8 cellular contexts compared by ENCODE assay signal in the genomic region with DNA sequence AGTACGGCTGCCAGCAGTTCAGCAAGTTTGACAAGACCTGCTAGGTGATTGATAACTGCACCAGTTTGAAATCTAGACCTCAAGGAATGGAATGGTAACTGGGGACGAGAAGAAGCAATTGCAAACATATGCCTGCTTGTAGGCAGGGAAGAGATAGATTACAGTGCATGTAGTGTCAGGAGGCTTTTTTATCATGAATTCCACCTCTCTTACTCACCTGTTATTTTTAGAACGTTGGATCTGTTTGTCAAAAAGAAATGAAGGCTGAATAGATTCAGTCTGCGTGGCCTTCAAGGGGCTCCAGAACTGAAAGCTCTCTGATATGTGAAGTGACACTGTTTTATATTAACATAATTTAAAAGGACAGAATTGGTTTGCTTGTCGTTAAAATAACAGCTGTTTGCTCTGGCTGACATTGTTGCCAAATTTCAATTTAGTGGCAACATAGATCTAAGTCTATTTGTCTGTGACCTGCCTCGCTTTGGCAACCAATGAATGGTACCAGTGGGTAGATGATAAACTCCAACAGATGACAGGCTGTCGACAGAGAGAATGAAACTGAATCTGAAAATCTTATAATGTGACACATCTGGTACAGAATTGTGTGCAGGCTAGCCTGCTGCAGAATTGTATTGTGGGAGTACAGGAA.
DNase-seq lines count a peak whose midpoint lies in the region; ATAC-seq and TF ChIP-seq lines count a peak whose summit lies in the region.

No MANE protein-coding gene starts in this region.

- peak overlapping the region; percentile 74 for H3K4me2 ChIP-seq in OCI-LY1 (ENCODE audit: low read length)

- WGBS in transverse colon (ENCODE audit: low coverage in 1 of 2), 2 donors: 30 to 39% methylated on average over 6 to 7 of the region's 7 CpGs

- no peak overlapping the region for H3K27ac Mint-ChIP-seq in activated T-cell treated with anti-CD3 and anti-CD28 coated beads, Interleukin-2, amount 50 U/mL, for 72 hours
- no peak overlapping the region for H3K27ac Mint-ChIP-seq in T-cell

- CTCF ChIA-PET in T-cell (lab: Charles Lee): no interaction called here

- H2AFZ ChIP-seq in OCI-LY1 (ENCODE audit: low read length): no peak overlapping the region

- no peaks in the 10 kb centered on the region for H3K9me3 Mint-ChIP-seq in activated T-cell treated with anti-CD3 and anti-CD28 coated beads, Interleukin-2, amount 50 U/mL, for 72 hours
- H3K9me3 Mint-ChIP-seq in T-cell: no peaks in the 10 kb centered on the region

- no peaks in the 10 kb centered on the region for H3K36me3 Mint-ChIP-seq in activated T-cell treated with anti-CD3 and anti-CD28 coated beads, Interleukin-2, amount 50 U/mL, for 72 hours (ENCODE audit: insufficient read depth in 2 of 2)
- H3K36me3 Mint-ChIP-seq in T-cell: peaks cover 9% of the 10 kb centered on the region

- H3K4me1 ChIP-seq in OCI-LY1 (ENCODE audit: insufficient read depth, low read length, severe bottlenecking): peaks cover 43% of the 10 kb centered on the region
- H3K4me1 ChIP-seq in cardiac muscle cell (ENCODE audit: low read depth): peaks cover 20% of the 10 kb centered on the region
- H3K4me1 ChIP-seq in transverse colon: peaks cover 0 to 7% (median 0%) of the 10 kb centered on the region in 4 donors

- peak; percentile 3 to 5 for DNase-seq in activated T-cell treated with anti-CD3 and anti-CD28 coated beads, Interleukin-2, amount 50 U/mL, for 72 hours
- DNase-seq in activated T-cell treated with anti-CD3 and anti-CD28 coated beads for 4 hours: no peak
- DNase-seq in cardiac muscle cell (ENCODE audit: low read depth in 1 of 2, low spot score in 1 of 2): peak; percentile 50 to 61
- no peak for DNase-seq in transverse colon
- no peak for DNase-seq in UCSD-AML1 (lab: John Stamatoyannopoulos, UW; ENCODE audit: unreplicated experiment)
- DNase-seq in T-cell: no peak

- TF ChIP-seq CTCF in OCI-LY1 (IDR thresholded peaks at IDR 0.05; ENCODE audit: low read length) (no peak), cardiac muscle cell (IDR thresholded peaks at IDR 0.05; ENCODE audit: low read depth, low read length) (no peak), transverse colon (IDR thresholded peaks at IDR 0.05) (no peak)

- H3K27ac ChIP-seq in OCI-LY1 (ENCODE audit: low read depth, low read length, poor library complexity, severe bottlenecking) (peak overlapping the region; percentile 72), cardiac muscle cell (peak overlapping the region; percentile 94), transverse colon (peak overlapping the region in 3 of 4 donors; percentile 19 to 50 (median 42))

- peak overlapping the region; percentile 33 for H3K9ac ChIP-seq in OCI-LY1 (ENCODE audit: low read length)

- ATAC-seq in activated T-cell treated with anti-CD3 and anti-CD28 coated beads, Interleukin-2, amount 50 U/mL, for 72 hours (replicated peaks in 1 of 2): peak; percentile 89 to 97
- peak; percentile 100 for ATAC-seq in HG02798 (IDR thresholded peaks at IDR 0.05; ENCODE audit: poor library complexity, unreplicated experiment)
- no peak for ATAC-seq in T-cell (replicated peaks in 1 of 4)

- H3K36me3 ChIP-seq in OCI-LY1 (ENCODE audit: insufficient read depth, low read length) (no peaks in the 10 kb centered on the region), cardiac muscle cell (no peaks in the 10 kb centered on the region), transverse colon (no peaks in the 10 kb centered on the region)

- H3K27me3 ChIP-seq in OCI-LY1 (ENCODE audit: insufficient read depth, low read length): no peaks in the 10 kb centered on the region
- no peaks in the 10 kb centered on the region for H3K27me3 ChIP-seq in cardiac muscle cell
- no peaks in the 10 kb centered on the region for H3K27me3 ChIP-seq in transverse colon

- no peak for TF ChIP-seq EP300 in transverse colon (IDR thresholded peaks at IDR 0.05; ENCODE audit: low read depth)

- peaks cover 19% of the 10 kb centered on the region for H3K4me1 Mint-ChIP-seq in activated T-cell treated with anti-CD3 and anti-CD28 coated beads, Interleukin-2, amount 50 U/mL, for 72 hours (ENCODE audit: low read depth)
- H3K4me1 Mint-ChIP-seq in T-cell: peaks cover 8 to 13% (median 12%) of the 10 kb centered on the region in 3 donors

- no peaks in the 10 kb centered on the region for H3K9me2 ChIP-seq in OCI-LY1 (ENCODE audit: low read depth, low read length)

- H3K9me3 ChIP-seq in OCI-LY1 (ENCODE audit: low read length) (no peaks in the 10 kb centered on the region), cardiac muscle cell (ENCODE audit: low read depth) (no peaks in the 10 kb centered on the region), transverse colon (no peaks in the 10 kb centered on the region)

- no peaks in the 10 kb centered on the region for H3K79me2 ChIP-seq in OCI-LY1 (ENCODE audit: insufficient read depth, low read length)

- H3F3A ChIP-seq in OCI-LY1 (ENCODE audit: insufficient read depth, low read length): no peaks in the 10 kb centered on the region

- TF ChIP-seq POLR2A in transverse colon (IDR thresholded peaks at IDR 0.05): no peak

- peak overlapping the region; percentile 27 for H3K4me3 ChIP-seq in OCI-LY1 (ENCODE audit: low read depth, low read length, poor library complexity, severe bottlenecking)
- no peak overlapping the region for H3K4me3 ChIP-seq in cardiac muscle cell
- H3K4me3 ChIP-seq in transverse colon: no peak overlapping the region

- no peaks in the 10 kb centered on the region for H3K27me3 Mint-ChIP-seq in activated T-cell treated with anti-CD3 and anti-CD28 coated beads, Interleukin-2, amount 50 U/mL, for 72 hours (ENCODE audit: low read depth)
- no peaks in the 10 kb centered on the region for H3K27me3 Mint-ChIP-seq in T-cell

- in situ Hi-C loops in transverse colon (cut with MboI; ENCODE audit: low pct_ligation_motif_present in 1 of 4, low pct_unique_long_range_greater_than_20kb in 1 of 4, low sequenced_read_pairs in 3 of 4): no loop called here

- intact Hi-C loops in transverse colon (cut with DNase I; ENCODE audit: low total_unique reads): no loop called here

- peak overlapping the region in 1 of 2 donors; percentile 48 for H3K4me3 Mint-ChIP-seq in activated T-cell treated with anti-CD3 and anti-CD28 coated beads, Interleukin-2, amount 50 U/mL, for 72 hours
- H3K4me3 Mint-ChIP-seq in T-cell: no peak overlapping the region

- POLR2A ChIA-PET in T-cell (lab: Charles Lee): no interaction called here

- H4K20me1 ChIP-seq in OCI-LY1 (ENCODE audit: insufficient read depth, low read length): no peaks in the 10 kb centered on the region

Comparison
In these comparisons a context has a peak if more than half of its experiments do, and no peak if none do; other contexts are left out.
1. DNase-seq: peak in activated T-cell treated with anti-CD3 and anti-CD28 coated beads, Interleukin-2, amount 50 U/mL, for 72 hours (2 of 2) and cardiac muscle cell (2 of 2); none in activated T-cell treated with anti-CD3 and anti-CD28 coated beads for 4 hours (single experiment), transverse colon (single experiment), UCSD-AML1 (single experiment) and T-cell (0 of 34).
2. ATAC-seq: peak in activated T-cell treated with anti-CD3 and anti-CD28 coated beads, Interleukin-2, amount 50 U/mL, for 72 hours (2 of 2) and HG02798 (single experiment); none in T-cell (0 of 4).
3. H3K27ac ChIP-seq: peak in every context shown above with its lines; median percentile 94 in cardiac muscle cell; 72 in OCI-LY1; 42 in transverse colon.